In the genomic region with DNA sequence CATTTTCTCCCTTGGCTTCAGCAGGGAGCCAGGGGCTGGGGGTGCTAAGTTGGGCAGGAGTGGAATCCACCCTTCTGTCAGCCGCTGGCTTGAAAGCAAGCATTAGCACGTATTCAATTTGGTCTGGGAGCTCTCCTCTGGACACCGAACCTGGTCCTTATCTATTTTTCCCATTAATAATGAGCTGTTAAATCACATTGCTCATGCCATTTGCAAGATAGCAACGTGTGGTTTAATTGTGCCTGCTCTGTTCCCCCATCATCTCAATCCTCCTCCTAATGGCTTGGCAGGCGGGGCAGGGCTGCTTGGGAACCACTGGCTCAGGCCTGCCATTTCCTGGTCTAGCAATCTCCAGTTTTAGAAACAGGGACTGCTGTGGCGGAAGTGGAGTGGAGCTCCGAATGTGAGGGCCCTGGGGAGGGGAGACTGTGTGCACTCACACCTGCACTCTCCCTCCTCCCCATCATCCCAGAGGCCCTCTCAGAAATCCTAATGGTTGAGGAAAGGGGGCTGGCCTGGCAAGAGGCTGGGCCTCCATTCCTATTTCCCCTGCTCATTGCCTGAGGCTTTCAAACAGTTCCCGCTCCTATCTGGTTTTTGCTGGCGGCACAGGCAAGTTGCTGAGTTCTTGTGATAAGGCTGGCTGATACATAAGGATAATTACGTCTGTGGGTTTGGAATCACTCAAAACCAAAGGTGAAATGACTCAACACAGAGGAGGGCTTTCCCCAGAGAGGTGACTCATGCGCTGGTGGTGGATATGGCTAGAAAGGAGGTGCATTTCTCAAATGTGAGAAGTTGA, we compare ENCODE assay signal across 8 cellular contexts.
A peak's percentile ranks its signal among the peaks of the same experiment; 100 is the strongest.
DNase-seq lines count a peak whose midpoint lies in the region; ATAC-seq and TF ChIP-seq lines count a peak whose summit lies in the region.

No MANE protein-coding gene starts in this region.

- ATAC-seq in GM19328 (IDR thresholded peaks at IDR 0.05; ENCODE audit: unreplicated experiment) = peak; percentile 90
- ATAC-seq in HG03159 (IDR thresholded peaks at IDR 0.05; ENCODE audit: unreplicated experiment) = peak; percentile 95
- ATAC-seq in SK-N-SH treated with all-trans-retinoic acid at 6 μM for 48 hours = peak; percentile 83

- H3K27me3 ChIP-seq in BLaER1 treated with 17β-estradiol and CSF1 and Interleukin-3, amounts not matched to agents 10 nM and 100 nM = no peaks in the 10 kb centered on the region

- peak overlapping the region; percentile 26 to 78 (median 68); a peak in 21 of 22 replicates for H3K27ac ChIP-seq in BLaER1 treated with 17β-estradiol and CSF1 and Interleukin-3, amounts not matched to agents 10 nM and 100 nM

- H4K20me1 ChIP-seq in BLaER1 treated with 17β-estradiol and CSF1 and Interleukin-3, amounts not matched to agents 10 nM and 100 nM = no peaks in the 10 kb centered on the region

- H3K4me3 ChIP-seq in BLaER1 treated with 17β-estradiol and CSF1 and Interleukin-3, amounts not matched to agents 10 nM and 100 nM = peak overlapping the region in 3 of 10 experiments; percentile 5 to 44 (median 11); a peak in 6 of 20 replicates

- DNase-seq in fibroblast of peridontal ligament (ENCODE audit: extremely low read depth) = peak; percentile 97
- DNase-seq in stimulated activated CD4-positive, alpha-beta T cell treated with anti-CD3 and anti-CD28 coated beads, Interleukin-15, amount 100 ng/mL, for 24 hours = peak; percentile 76
- DNase-seq in NCI-H510A treated with DMSO at 0.1 percent for 48 hours (lab: John Stamatoyannopoulos, UW) = no peak
- no peak for DNase-seq in cerebellum (ENCODE audit: low spot score)

- H3K4me2 ChIP-seq in BLaER1 treated with 17β-estradiol and CSF1 and Interleukin-3, amounts not matched to agents 10 nM and 100 nM = peak overlapping the region; percentile 79 to 95 (median 89)

- H3K36me3 ChIP-seq in BLaER1 treated with 17β-estradiol and CSF1 and Interleukin-3, amounts not matched to agents 10 nM and 100 nM = no peaks in the 10 kb centered on the region

- peak overlapping the region in 8 of 11 experiments; percentile 17 to 61 (median 39); a peak in 12 of 22 replicates for H3K9ac ChIP-seq in BLaER1 treated with 17β-estradiol and CSF1 and Interleukin-3, amounts not matched to agents 10 nM and 100 nM

- H3K9me3 ChIP-seq in BLaER1 treated with 17β-estradiol and CSF1 and Interleukin-3, amounts not matched to agents 10 nM and 100 nM (replicated peaks in 1 of 11) = peaks cover 0 to 4% (median 0%) of the 10 kb centered on the region in 11 experiments; a peak in 1 of 22 replicates

- peaks cover 24 to 44% (median 33%) of the 10 kb centered on the region in 10 experiments for H3K4me1 ChIP-seq in BLaER1 treated with 17β-estradiol and CSF1 and Interleukin-3, amounts not matched to agents 10 nM and 100 nM

TF ChIP-seq in SK-N-SH treated with all-trans-retinoic acid at 6 μM for 48 hours, 23 proteins besides CTCF, POLR2A, EP300 and RAD21:
- TF ChIP-seq SNAI2 (CRISPR knock-in tag; IDR thresholded peaks at IDR 0.05) = no peak
- no peak for TF ChIP-seq TCF4 (CRISPR knock-in tag; IDR thresholded peaks at IDR 0.05; ENCODE audit: borderline replicate concordance)
- TF ChIP-seq ARNTL (CRISPR knock-in tag; IDR thresholded peaks at IDR 0.05; ENCODE audit: borderline replicate concordance, low read depth) = no peak
- TF ChIP-seq, protein P1, sequence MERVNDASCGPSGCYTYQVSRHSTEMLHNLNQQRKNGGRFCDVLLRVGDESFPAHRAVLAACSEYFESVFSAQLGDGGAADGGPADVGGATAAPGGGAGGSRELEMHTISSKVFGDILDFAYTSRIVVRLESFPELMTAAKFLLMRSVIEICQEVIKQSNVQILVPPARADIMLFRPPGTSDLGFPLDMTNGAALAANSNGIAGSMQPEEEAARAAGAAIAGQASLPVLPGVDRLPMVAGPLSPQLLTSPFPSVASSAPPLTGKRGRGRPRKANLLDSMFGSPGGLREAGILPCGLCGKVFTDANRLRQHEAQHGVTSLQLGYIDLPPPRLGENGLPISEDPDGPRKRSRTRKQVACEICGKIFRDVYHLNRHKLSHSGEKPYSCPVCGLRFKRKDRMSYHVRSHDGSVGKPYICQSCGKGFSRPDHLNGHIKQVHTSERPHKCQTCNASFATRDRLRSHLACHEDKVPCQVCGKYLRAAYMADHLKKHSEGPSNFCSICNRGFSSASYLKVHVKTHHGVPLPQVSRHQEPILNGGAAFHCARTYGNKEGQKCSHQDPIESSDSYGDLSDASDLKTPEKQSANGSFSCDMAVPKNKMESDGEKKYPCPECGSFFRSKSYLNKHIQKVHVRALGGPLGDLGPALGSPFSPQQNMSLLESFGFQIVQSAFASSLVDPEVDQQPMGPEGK (CRISPR knock-in tag; IDR thresholded peaks at IDR 0.05; ENCODE audit: borderline replicate concordance) = no peak
- peak; percentile 51 for TF ChIP-seq ISL1 (CRISPR knock-in tag; IDR thresholded peaks at IDR 0.05)
- TF ChIP-seq ZC3H10 (CRISPR knock-in tag; IDR thresholded peaks at IDR 0.05) = no peak
- TF ChIP-seq, protein P2, sequence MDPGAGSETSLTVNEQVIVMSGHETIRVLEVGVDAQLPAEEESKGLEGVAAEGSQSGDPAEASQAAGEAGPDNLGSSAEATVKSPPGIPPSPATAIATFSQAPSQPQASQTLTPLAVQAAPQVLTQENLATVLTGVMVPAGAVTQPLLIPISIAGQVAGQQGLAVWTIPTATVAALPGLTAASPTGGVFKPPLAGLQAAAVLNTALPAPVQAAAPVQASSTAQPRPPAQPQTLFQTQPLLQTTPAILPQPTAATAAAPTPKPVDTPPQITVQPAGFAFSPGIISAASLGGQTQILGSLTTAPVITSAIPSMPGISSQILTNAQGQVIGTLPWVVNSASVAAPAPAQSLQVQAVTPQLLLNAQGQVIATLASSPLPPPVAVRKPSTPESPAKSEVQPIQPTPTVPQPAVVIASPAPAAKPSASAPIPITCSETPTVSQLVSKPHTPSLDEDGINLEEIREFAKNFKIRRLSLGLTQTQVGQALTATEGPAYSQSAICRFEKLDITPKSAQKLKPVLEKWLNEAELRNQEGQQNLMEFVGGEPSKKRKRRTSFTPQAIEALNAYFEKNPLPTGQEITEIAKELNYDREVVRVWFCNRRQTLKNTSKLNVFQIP (CRISPR knock-in tag; IDR thresholded peaks at IDR 0.05; ENCODE audit: borderline replicate concordance, low read depth) = no peak
- no peak for TF ChIP-seq ZNF8 (CRISPR knock-in tag; IDR thresholded peaks at IDR 0.05)

Comparison
In these comparisons a context has a peak if more than half of its experiments do, and no peak if none do; other contexts are left out.
1. DNase-seq: peak in fibroblast of peridontal ligament (single experiment) and stimulated activated CD4-positive, alpha-beta T cell treated with anti-CD3 and anti-CD28 coated beads, Interleukin-15, amount 100 ng/mL, for 24 hours (single experiment); none in NCI-H510A treated with DMSO at 0.1 percent for 48 hours (single experiment) and cerebellum (single experiment).
2. Peak in every context shown above with its lines, with median percentiles within 50 percentile points of each other: ATAC-seq.